Comparison of ENCODE assay signal across 1 cellular context in genomic region chr9:41073471-41074243, GRCh38.
TF ChIP-seq lines count a peak whose summit lies in the region.

No MANE protein-coding gene starts in this region.

TF ChIP-seq in GM12878, 131 proteins besides CTCF, POLR2A, EP300 and RAD21:
- TF ChIP-seq MLLT1 (IDR thresholded peaks at IDR 0.05): 0 out of 2 replicates have a peak, but pooled peaks have one; percentile 46
